ENCODE assay signal across 9 cellular contexts in the genomic region with DNA sequence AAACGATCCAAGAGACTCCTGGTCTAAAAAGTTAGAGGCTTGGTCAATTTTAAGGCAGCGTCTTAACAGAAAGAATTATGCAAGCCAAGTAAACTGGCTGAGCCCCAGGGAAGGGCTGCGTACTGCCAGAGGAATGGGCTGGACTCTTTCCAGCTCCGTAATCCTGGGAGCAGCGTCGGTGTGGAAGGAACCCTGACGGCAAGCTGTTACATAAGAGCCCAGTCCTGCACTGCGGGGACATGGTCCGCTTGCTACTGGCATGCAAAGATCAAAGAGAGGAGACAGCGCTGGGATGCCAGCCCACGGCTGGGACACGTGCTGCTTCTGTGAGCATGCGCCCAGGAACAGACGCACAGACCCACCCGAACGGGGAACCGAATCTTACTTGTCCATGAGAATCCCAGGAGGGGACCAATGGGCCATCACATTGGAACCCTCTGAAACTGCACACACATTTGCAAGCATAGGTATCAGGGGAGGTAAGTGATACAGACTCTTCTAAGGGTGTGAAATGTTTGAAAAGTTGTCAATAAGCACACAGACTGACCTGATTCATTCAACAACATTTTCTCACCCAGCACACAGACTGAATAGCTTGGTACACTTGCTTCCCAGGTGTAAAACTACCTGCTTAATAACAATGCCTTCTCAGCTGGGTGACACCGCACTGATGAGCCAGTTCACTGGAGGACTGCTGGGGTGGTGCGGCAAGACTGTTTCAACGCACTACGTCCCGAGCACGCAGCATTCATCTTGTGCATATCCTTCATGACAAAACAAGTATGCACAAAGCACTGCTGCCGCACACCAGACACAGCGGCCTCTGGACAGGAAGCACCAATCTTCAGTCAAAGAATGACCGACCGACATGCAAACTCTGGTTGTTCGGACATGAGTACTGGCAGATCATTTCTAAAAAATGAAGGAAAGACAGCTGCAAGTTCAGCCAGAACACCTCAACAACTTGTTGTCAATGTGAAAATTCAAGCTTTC.
A peak's percentile ranks its signal among the peaks of the same experiment; 100 is the strongest.
DNase-seq lines count a peak whose midpoint lies in the region; ATAC-seq lines count a peak whose summit lies in the region.
"Had no signal": no experiment of that assay in that cellular context is flagged by ENCODE, and none has a peak within 500 bp of the region (broad histone marks: within the 10 kb centered on the region; RNA-seq: fewer than 3 reads in every experiment).

No MANE protein-coding gene starts in this region.

- H3K36me3 Mint-ChIP-seq in activated naive CD4-positive, alpha-beta T cell treated with anti-CD3 and anti-CD28 coated beads, Interleukin-2, amount 50 U/mL, for 72 hours = peaks cover 0 to 12% of the 10 kb centered on the region in 2 donors

- peak overlapping the region; percentile 66 for H3K27ac ChIP-seq in angular gyrus (ENCODE audit: low read depth, low read length)

- no peaks in the 10 kb centered on the region for H3K9me3 Mint-ChIP-seq in activated naive CD4-positive, alpha-beta T cell treated with anti-CD3 and anti-CD28 coated beads, Interleukin-2, amount 50 U/mL, for 72 hours

- no peak overlapping the region for H3K27ac Mint-ChIP-seq in activated naive CD4-positive, alpha-beta T cell treated with anti-CD3 and anti-CD28 coated beads, Interleukin-2, amount 50 U/mL, for 72 hours

- peak; percentile 93 for ATAC-seq in left ventricle myocardium superior
- ATAC-seq in sciatic nerve = peak; percentile 98
- ATAC-seq in GM18502 (IDR thresholded peaks at IDR 0.05; ENCODE audit: poor library complexity, unreplicated experiment) = no peak
- ATAC-seq in activated naive CD4-positive, alpha-beta T cell treated with anti-CD3 and anti-CD28 coated beads, Interleukin-2, amount 50 U/mL, for 72 hours = no peak

- DNase-seq in NCI-H2227 (lab: John Stamatoyannopoulos, UW; ENCODE audit: unreplicated experiment) (peak; percentile 14), NCI-H2227 treated with DMSO at 0.1 percent for 48 hours (lab: John Stamatoyannopoulos, UW) (no peak), left ventricle myocardium superior (peak; percentile 88), sciatic nerve (ENCODE audit: low spot score) (peak; percentile 89), NCI-H187 treated with DMSO at 0.1 percent for 48 hours (lab: John Stamatoyannopoulos, UW) (no peak)
- no peak for DNase-seq in activated naive CD4-positive, alpha-beta T cell treated with anti-CD3 and anti-CD28 coated beads, Interleukin-2, amount 50 U/mL, for 72 hours (ENCODE audit: low spot score in 2 of 2)
- DNase-seq: DND-41 had no signal

- intact Hi-C loops in left ventricle myocardium superior (cut with micrococcal nuclease) = loop anchor here (2.0 kb wide), 1 partner anchor 79 kb away; no protein-coding TSS in a partner anchor
- intact Hi-C loops in sciatic nerve (cut with DNase I) = no loop called here

Comparison
In these comparisons a context has a peak if more than half of its experiments do, and no peak if none do; other contexts are left out.
1. DNase-seq: peak in NCI-H2227 (single experiment), left ventricle myocardium superior (single experiment) and sciatic nerve (single experiment); none in NCI-H2227 treated with DMSO at 0.1 percent for 48 hours (single experiment), activated naive CD4-positive, alpha-beta T cell treated with anti-CD3 and anti-CD28 coated beads, Interleukin-2, amount 50 U/mL, for 72 hours (0 of 2) and NCI-H187 treated with DMSO at 0.1 percent for 48 hours (single experiment).
2. ATAC-seq: peak in left ventricle myocardium superior (single experiment) and sciatic nerve (single experiment); none in GM18502 (single experiment) and activated naive CD4-positive, alpha-beta T cell treated with anti-CD3 and anti-CD28 coated beads, Interleukin-2, amount 50 U/mL, for 72 hours (0 of 2).